In the genomic region with DNA sequence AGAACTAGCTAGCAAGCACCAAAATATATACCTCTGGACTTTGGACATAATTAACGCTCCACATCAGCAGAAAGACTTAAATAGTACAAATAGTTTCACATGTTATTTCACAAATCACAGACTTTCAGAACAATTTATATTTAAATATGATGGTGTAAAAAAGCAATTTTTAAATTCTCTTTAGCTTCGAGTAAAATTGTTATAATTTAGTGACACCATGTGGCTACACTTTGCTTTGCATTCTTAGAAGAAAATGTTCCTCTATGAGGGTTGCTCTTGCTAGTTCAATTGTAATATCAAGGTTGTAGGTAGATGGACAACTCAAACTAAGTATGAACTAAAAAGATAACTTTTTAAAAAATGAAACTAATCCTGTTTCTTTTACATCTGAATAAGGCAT, we compare ENCODE assay signal across 8 cellular contexts.
A peak's percentile ranks its signal among the peaks of the same experiment; 100 is the strongest.
DNase-seq lines count a peak whose midpoint lies in the region; ATAC-seq and TF ChIP-seq lines count a peak whose summit lies in the region.

No MANE protein-coding gene starts in this region.

- H3K36me3 ChIP-seq in adipocyte (ENCODE audit: control insufficient read depth, insufficient read depth, low read length, severe bottlenecking): no peaks in the 10 kb centered on the region
- no peaks in the 10 kb centered on the region for H3K36me3 ChIP-seq in mucosa of descending colon (ENCODE audit: low read depth)
- H3K36me3 ChIP-seq in testis (ENCODE audit: low read depth, missing control alignments): no peaks in the 10 kb centered on the region
- H3K36me3 ChIP-seq in MG63: no peaks in the 10 kb centered on the region

- WGBS in testis, 2 donors: 55 to 72% methylated on average over 2 of the region's 2 CpGs

- TF ChIP-seq CTCF in HFF-Myc (IDR thresholded peaks at IDR 0.05; ENCODE audit: low read depth, low read length, missing control alignments) (peak; percentile 11), mucosa of descending colon (IDR thresholded peaks at IDR 0.05) (no peak), testis (IDR thresholded peaks at IDR 0.05) (no peak)

- H3K27me3 ChIP-seq in adipocyte (replicated peaks; ENCODE audit: control insufficient read depth, insufficient read depth, low read length) (no peaks in the 10 kb centered on the region), testis (no peaks in the 10 kb centered on the region), MG63 (no peaks in the 10 kb centered on the region)

- no peak for TF ChIP-seq POLR2A in testis (IDR thresholded peaks at IDR 0.05)

- no peaks in the 10 kb centered on the region for H3K9me3 ChIP-seq in adipocyte (ENCODE audit: control insufficient read depth, low read length)
- H3K9me3 ChIP-seq in mucosa of descending colon: no peaks in the 10 kb centered on the region
- H3K9me3 ChIP-seq in testis: no peaks in the 10 kb centered on the region
- H3K9me3 ChIP-seq in MG63: no peaks in the 10 kb centered on the region

- H3K4me3 ChIP-seq in HFF-Myc (replicated peaks; ENCODE audit: low read depth, low read length) (no peak overlapping the region), adipocyte (ENCODE audit: low read length) (no peak overlapping the region), mucosa of descending colon (no peak overlapping the region), testis (no peak overlapping the region), MG63 (no peak overlapping the region)

- DNase-seq in COR-L47 (lab: John Stamatoyannopoulos, UW) (peak; percentile 37), HFF-Myc (ENCODE audit: extremely low read depth, low read depth) (no peak), adipocyte (ENCODE audit: low read depth) (peak; percentile 67), lung microvascular endothelial cell (ENCODE audit: low read depth in 2 of 2) (peak; percentile 38 to 49), mucosa of descending colon (no peak), testis (no peak), MG63 (no peak)

- peaks cover 15% of the 10 kb centered on the region for H3K4me1 ChIP-seq in adipocyte (ENCODE audit: control insufficient read depth, insufficient read depth, low read length)
- no peaks in the 10 kb centered on the region for H3K4me1 ChIP-seq in mucosa of descending colon (ENCODE audit: low read depth)
- no peaks in the 10 kb centered on the region for H3K4me1 ChIP-seq in testis

- ATAC-seq in mucosa of descending colon (no peak), HG02938 (IDR thresholded peaks at IDR 0.05; ENCODE audit: unreplicated experiment) (no peak)

- H3K27ac ChIP-seq in testis: no peak overlapping the region

- intact Hi-C loops in mucosa of descending colon (cut with DNase I, micrococcal nuclease) (no loop called here), testis (cut with DNase I; ENCODE audit: low total_unique reads) (no loop called here)

- no peak overlapping the region for H3K9ac ChIP-seq in adipocyte (ENCODE audit: low read length)

Comparison
In these comparisons a context has a peak if more than half of its experiments do, and no peak if none do; other contexts are left out.
1. DNase-seq: peak in COR-L47 (single experiment), adipocyte (single experiment) and lung microvascular endothelial cell (2 of 2); none in HFF-Myc (single experiment), mucosa of descending colon (0 of 3), testis (single experiment) and MG63 (single experiment).